In the genomic region with DNA sequence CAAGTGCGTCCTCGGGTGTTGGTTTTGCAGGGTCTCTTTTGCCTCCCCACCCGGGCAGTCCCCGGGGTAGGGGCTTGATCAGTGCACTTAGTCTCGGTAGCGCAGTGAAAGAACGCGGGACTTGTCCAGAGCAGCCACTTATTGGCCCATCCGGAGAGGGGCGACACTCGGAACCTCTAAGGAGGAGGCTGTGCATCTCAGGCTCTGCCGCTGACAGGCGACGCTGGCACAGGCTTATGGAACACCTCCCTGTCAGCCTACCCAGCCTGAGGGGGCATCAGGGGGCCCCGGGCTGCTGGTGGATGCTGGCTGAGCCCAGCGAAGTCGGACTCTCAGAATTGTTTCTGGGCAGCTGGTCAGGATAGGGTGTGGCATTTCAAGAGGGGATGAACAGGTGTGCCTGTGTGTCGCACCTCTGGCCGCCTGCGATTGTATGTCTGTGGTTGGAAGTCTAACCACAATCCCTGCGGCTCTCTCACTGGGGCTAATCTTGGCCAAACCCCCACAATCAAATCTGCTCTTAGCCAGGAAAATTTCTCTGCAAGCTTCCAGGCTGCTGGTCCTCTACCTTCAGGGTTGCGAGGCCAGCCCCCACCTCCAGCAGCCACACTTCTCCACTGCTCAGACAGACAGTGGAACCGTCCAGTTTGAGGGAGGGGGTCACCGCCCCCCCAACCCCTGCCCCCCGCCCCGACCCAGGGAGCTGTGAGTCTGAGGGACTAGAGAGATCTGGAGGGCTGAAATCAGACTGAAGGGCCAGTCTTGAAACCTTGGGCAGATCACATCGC, we compare ENCODE assay signal across 8 cellular contexts. TPM values are rescaled to one million over a fixed set of nuclear protein-coding genes. Genes with fewer than 3 reads are reported as not detected.
DNase-seq lines count a peak whose midpoint lies in the region; ATAC-seq and TF ChIP-seq lines count a peak whose summit lies in the region.

No MANE protein-coding gene starts in this region.

- H3K79me2 ChIP-seq in OCI-LY1 (ENCODE audit: insufficient read depth, low read length), result peaks cover 17% of the 10 kb centered on the region; the same call in 1 of the 2 replicates

- peak overlapping the region; percentile 88 for H3K9ac ChIP-seq in OCI-LY1 (ENCODE audit: low read length)

- peak overlapping the region; percentile 100 for H3K27ac ChIP-seq in HL-60 (replicated peaks)
- peak overlapping the region; percentile 87 for H3K27ac ChIP-seq in OCI-LY1 (ENCODE audit: low read depth, low read length, poor library complexity, severe bottlenecking)

- no peak for TF ChIP-seq CTCF in HL-60 (IDR thresholded peaks at IDR 0.05; ENCODE audit: insufficient read depth, low read length)
- TF ChIP-seq CTCF in OCI-LY1 (IDR thresholded peaks at IDR 0.05; ENCODE audit: low read length), result no peak
- TF ChIP-seq CTCF in retinal pigment epithelial cell (conservative IDR thresholded peaks at IDR 0.05; ENCODE audit: low read depth, low read length), result no peak

- peaks cover 28% of the 10 kb centered on the region; the same call in 1 of the 2 replicates for H3K36me3 ChIP-seq in OCI-LY1 (ENCODE audit: insufficient read depth, low read length)

- peak; percentile 31 for ATAC-seq in GM19452 (IDR thresholded peaks at IDR 0.05; ENCODE audit: unreplicated experiment)
- ATAC-seq in left cardiac atrium, result peak; percentile 8 to 29

- DNase-seq in DMS114 treated with DMSO at 0.1 percent for 48 hours (lab: John Stamatoyannopoulos, UW; ENCODE audit: unreplicated experiment) (peak; percentile 36), HL-60 (ENCODE audit: low read depth in 1 of 2, low spot score in 1 of 2) (peak in 1 of 2 experiments; percentile 63), left cardiac atrium (no peak), retinal pigment epithelial cell (ENCODE audit: low read depth) (no peak), posterior vena cava (ENCODE audit: low spot score) (no peak)
- DNase-seq in activated naive CD4-positive, alpha-beta T cell treated with anti-CD3 and anti-CD28 coated beads, Interleukin-2, amount 50 U/mL, for 16 hours, result peak; percentile 54

- H3K4me2 ChIP-seq in OCI-LY1 (ENCODE audit: low read length), result peak overlapping the region; percentile 96

- no peaks in the 10 kb centered on the region for H3F3A ChIP-seq in OCI-LY1 (ENCODE audit: insufficient read depth, low read length)

- intact Hi-C loops in left cardiac atrium (cut with DNase I) (loop anchor here in 1 of 2 donors (5.0 kb wide), 1 partner anchor 88 kb away; no protein-coding TSS in a partner anchor), posterior vena cava (cut with DNase I) (loop anchor here in 1 of 2 donors (5.0 kb wide), 1 partner anchor 1347 kb away; no protein-coding TSS in a partner anchor)

- H3K4me1 ChIP-seq in OCI-LY1 (ENCODE audit: insufficient read depth, low read length, severe bottlenecking), result peaks cover 35% of the 10 kb centered on the region

- no peaks in the 10 kb centered on the region for H4K20me1 ChIP-seq in OCI-LY1 (ENCODE audit: insufficient read depth, low read length)

- H2AFZ ChIP-seq in OCI-LY1 (ENCODE audit: low read length), result no peak overlapping the region

- H3K4me3 ChIP-seq in HL-60 (replicated peaks; ENCODE audit: insufficient read depth, low read length), result peak overlapping the region; percentile 77
- peak overlapping the region; percentile 80 for H3K4me3 ChIP-seq in OCI-LY1 (ENCODE audit: low read depth, low read length, poor library complexity, severe bottlenecking)
- H3K4me3 ChIP-seq in retinal pigment epithelial cell (ENCODE audit: low read length), result peak overlapping the region; percentile 78

- no peaks in the 10 kb centered on the region for H3K9me3 ChIP-seq in OCI-LY1 (ENCODE audit: low read length)

- no peaks in the 10 kb centered on the region for H3K9me2 ChIP-seq in OCI-LY1 (ENCODE audit: low read depth, low read length)

- H3K27me3 ChIP-seq in HL-60 (ENCODE audit: insufficient read depth, poor library complexity, severe bottlenecking) (no peaks in the 10 kb centered on the region), OCI-LY1 (ENCODE audit: insufficient read depth, low read length) (no peaks in the 10 kb centered on the region)

RNA-seq across cellular contexts. Expression of a gene that starts 0.8 kb away (rescaled TPM):
- 10 to 100 TPM; 11.9 to 16.3 TPM for total RNA-seq in left cardiac atrium
- 10 to 100 TPM; 13.5 to 17.6 TPM for total RNA-seq in posterior vena cava

RNA-seq across cellular contexts. Expression of a gene that starts 21.2 kb away (rescaled TPM):
- 10 to 100 TPM; 87.4 to 93.9 TPM for total RNA-seq in left cardiac atrium
- total RNA-seq in posterior vena cava, result 10 to 100 TPM; 20.4 to 22.1 TPM

Comparison
In these comparisons a context has a peak if more than half of its experiments do, and no peak if none do; other contexts are left out.
1. DNase-seq: peak in DMS114 treated with DMSO at 0.1 percent for 48 hours (single experiment) and activated naive CD4-positive, alpha-beta T cell treated with anti-CD3 and anti-CD28 coated beads, Interleukin-2, amount 50 U/mL, for 16 hours (single experiment); none in left cardiac atrium (single experiment), retinal pigment epithelial cell (single experiment) and posterior vena cava (single experiment).
2. Peak in every context shown above with its lines, with median percentiles within 50 percentile points of each other: H3K4me3 ChIP-seq.